In genomic region chr1:18085387-18086074, GRCh38 we compare ENCODE assay signal across 34 cellular contexts. TPM values are rescaled to one million over a fixed set of nuclear protein-coding genes. Genes with fewer than 3 reads are reported as not detected.
"Had no signal": no experiment of that assay in that cellular context is flagged by ENCODE, and none has a peak within 500 bp of the region (broad histone marks: within the 10 kb centered on the region; RNA-seq: fewer than 3 reads in every experiment).

No MANE protein-coding gene starts in this region.

- H3K36me3 ChIP-seq: brain microvascular endothelial cell, esophagus squamous epithelium, gastroesophageal sphincter, heart right ventricle had no signal

- H3K27ac ChIP-seq: brain microvascular endothelial cell, epithelial cell of prostate, esophagus squamous epithelium, gastroesophageal sphincter, heart right ventricle, hepatocyte had no signal

- ATAC-seq: activated T-cell treated with anti-CD3 and anti-CD28 coated beads, Interleukin-2, amount 50 U/mL, for 4 hours; activated T-helper 17 cell treated with anti-CD3 and anti-CD28 coated beads, Interleukin-2, amount 50 U/mL, for 72 hours; effector memory CD8-positive, alpha-beta T cell; gastroesophageal sphincter; heart right ventricle had no signal

- H3K27me3 ChIP-seq: brain microvascular endothelial cell had no signal

- H3K9me3 ChIP-seq: esophagus squamous epithelium, gastroesophageal sphincter, heart right ventricle had no signal

- DNase-seq: activated CD4-positive, alpha-beta memory T cell treated with anti-CD3 and anti-CD28 coated beads, Interleukin-2, amount 10 ng/mL, durations not matched to agents 7 days and 5 days; activated CD4-positive, alpha-beta T cell treated with anti-CD3 and anti-CD28 coated beads for 1 hour; activated CD4-positive, alpha-beta T cell treated with anti-CD3 and anti-CD28 coated beads for 4 hours; activated CD4-positive, alpha-beta T cell treated with anti-CD3 and anti-CD28 coated beads, Interleukin-2, amount 10 ng/mL, durations not matched to agents 7 days and 5 days; activated CD4-positive, alpha-beta T cell treated with anti-CD3 and anti-CD28 coated beads, Interleukin-2, amount 50 U/mL, for 4 hours; activated CD4-positive, CD25-positive, alpha-beta regulatory T cell; activated effector memory CD4-positive, alpha-beta T cell treated with Interleukin-2 at 50 U/mL for 16 hours; activated gamma-delta T cell treated with Interleukin-2 at 50 U/mL for 16 hours; activated naive CD4-positive, alpha-beta T cell treated with anti-CD3 and anti-CD28 coated beads, Interleukin-2, amount 50 U/mL, for 16 hours; activated naive CD4-positive, alpha-beta T cell treated with Interleukin-2 at 50 U/mL for 16 hours; activated T-cell treated with anti-CD3 and anti-CD28 coated beads, Interleukin-2, amount 50 U/mL, for 4 hours; amniotic stem cell; anterior cingulate cortex; brain microvascular endothelial cell; cortex of kidney; dermis blood vessel endothelial cell; effector CD4-positive, alpha-beta T cell; effector memory CD8-positive, alpha-beta T cell; esophagus squamous epithelium; foreskin melanocyte; heart right ventricle; T-helper 2 cell had no signal

- H3K4me1 ChIP-seq: esophagus squamous epithelium, gastroesophageal sphincter, heart right ventricle had no signal

- H3K4me3 ChIP-seq: esophagus squamous epithelium, gastroesophageal sphincter, heart right ventricle, hepatocyte had no signal

- FAIRE-seq: astrocyte, colon, endometrium, endothelial cell of umbilical vein had no signal

RNA-seq across cellular contexts. Expression of gene IGSF21, which starts 22.1 kb away (rescaled TPM):
- total RNA-seq: activated CD4-positive, alpha-beta memory T cell treated with anti-CD3 and anti-CD28 coated beads, Interleukin-2, amount 10 ng/mL, durations not matched to agents 7 days and 5 days; activated CD4-positive, alpha-beta T cell treated with anti-CD3 and anti-CD28 coated beads, Interleukin-2, amount 10 ng/mL, durations not matched to agents 7 days and 5 days; activated T-cell treated with anti-CD3 and anti-CD28 coated beads, Interleukin-2, amount 50 U/mL, for 4 hours; activated T-helper 17 cell treated with anti-CD3 and anti-CD28 coated beads, Interleukin-2, amount 50 U/mL, for 72 hours; astrocyte; chondrocyte; dermis blood vessel endothelial cell; endothelial cell of umbilical vein; fibroblast of lung; fibroblast of villous mesenchyme; glomerular endothelial cell; hepatocyte had no signal
